ENCODE assay signal across 9 cellular contexts in genomic region chr1:94383966-94384408, GRCh38. TPM values are rescaled to one million over a fixed set of nuclear protein-coding genes. Genes with fewer than 3 reads are reported as not detected.
A peak's percentile ranks its signal among the peaks of the same experiment; 100 is the strongest.
DNase-seq lines count a peak whose midpoint lies in the region; ATAC-seq and TF ChIP-seq lines count a peak whose summit lies in the region.
"Had no signal": no experiment of that assay in that cellular context is flagged by ENCODE, and none has a peak within 500 bp of the region (broad histone marks: within the 10 kb centered on the region; RNA-seq: fewer than 3 reads in every experiment).

No MANE protein-coding gene starts in this region.

- DNase-seq in GM13977 (ENCODE audit: low spot score) = peak; percentile 14
- peak; percentile 70 for DNase-seq in astrocyte of the spinal cord (ENCODE audit: low read depth, low spot score)
- no peak for DNase-seq in naive thymus-derived CD8-positive, alpha-beta T cell
- DNase-seq in AG20443 (ENCODE audit: low spot score) = no peak
- no peak for DNase-seq in germinal center (ENCODE audit: low spot score)
- no peak for DNase-seq in DMS 273 (lab: John Stamatoyannopoulos, UW; ENCODE audit: unreplicated experiment)
- DNase-seq: amniotic stem cell had no signal

- peak; percentile 51 for ATAC-seq in HG02759 (IDR thresholded peaks at IDR 0.05; ENCODE audit: unreplicated experiment)
- ATAC-seq in naive thymus-derived CD8-positive, alpha-beta T cell = no peak
- no peak for ATAC-seq in GM19467 (IDR thresholded peaks at IDR 0.05; ENCODE audit: unreplicated experiment)

- peak overlapping the region in 3 of 10 donors; percentile 15 to 75 (median 61) for H3K4me3 Mint-ChIP-seq in naive thymus-derived CD8-positive, alpha-beta T cell

- H3K27ac Mint-ChIP-seq in naive thymus-derived CD8-positive, alpha-beta T cell = peak overlapping the region in 6 of 10 donors; percentile 59 to 90 (median 68)

- no peak for TF ChIP-seq CTCF in GM13977 (IDR thresholded peaks at IDR 0.05; ENCODE audit: extremely low read depth, insufficient read depth, missing control alignments)
- TF ChIP-seq CTCF in astrocyte of the spinal cord (IDR thresholded peaks at IDR 0.05; ENCODE audit: low read depth, low read length) = no peak

- peaks cover 12 to 28% (median 23%) of the 10 kb centered on the region in 4 donors for H3K4me1 Mint-ChIP-seq in naive thymus-derived CD8-positive, alpha-beta T cell

- POLR2A ChIA-PET in naive thymus-derived CD8-positive, alpha-beta T cell (lab: Charles Lee) = interaction anchor here (2.0 kb wide), 1 partner anchor 34 kb away, joined by 12 read pairs; the partner anchor contains the start of gene ABCD3

- H3K9me3 Mint-ChIP-seq in naive thymus-derived CD8-positive, alpha-beta T cell = peaks cover 0 to 7% (median 0%) of the 10 kb centered on the region in 9 donors

- H3K36me3 Mint-ChIP-seq in naive thymus-derived CD8-positive, alpha-beta T cell = peaks cover 0 to 7% (median 3%) of the 10 kb centered on the region in 3 donors

- H3K4me3 ChIP-seq in astrocyte of the spinal cord (ENCODE audit: low read depth, low read length) = no peak overlapping the region

- in situ Hi-C loops in GM13977 (cut with MboI; ENCODE audit: low pct_unique_long_range_greater_than_20kb, low sequenced_read_pairs, unreplicated experiment) = no loop called here
- in situ Hi-C loops in astrocyte of the spinal cord (cut with HindIII; ENCODE audit: low sequenced_read_pairs) = no loop called here

- peaks cover 0 to 6% (median 0%) of the 10 kb centered on the region in 5 donors for H3K27me3 Mint-ChIP-seq in naive thymus-derived CD8-positive, alpha-beta T cell

RNA-seq across cellular contexts. Expression of gene ABCD3, which starts 34.2 kb away (rescaled TPM):
- 10 to 100 TPM; 27.6 to 32.9 TPM for total RNA-seq in naive thymus-derived CD8-positive, alpha-beta T cell
- polyA plus RNA-seq in naive thymus-derived CD8-positive, alpha-beta T cell = 10 to 100 TPM; 27.3 to 31.6 (median 27.7) TPM

Comparison
In these comparisons a context has a peak if more than half of its experiments do, and no peak if none do; other contexts are left out.
1. DNase-seq: peak in GM13977 (single experiment) and astrocyte of the spinal cord (single experiment); none in naive thymus-derived CD8-positive, alpha-beta T cell (0 of 10), AG20443 (single experiment), germinal center (single experiment) and DMS 273 (single experiment).